Comparison of ENCODE assay signal across 27 cellular contexts in the genomic region with DNA sequence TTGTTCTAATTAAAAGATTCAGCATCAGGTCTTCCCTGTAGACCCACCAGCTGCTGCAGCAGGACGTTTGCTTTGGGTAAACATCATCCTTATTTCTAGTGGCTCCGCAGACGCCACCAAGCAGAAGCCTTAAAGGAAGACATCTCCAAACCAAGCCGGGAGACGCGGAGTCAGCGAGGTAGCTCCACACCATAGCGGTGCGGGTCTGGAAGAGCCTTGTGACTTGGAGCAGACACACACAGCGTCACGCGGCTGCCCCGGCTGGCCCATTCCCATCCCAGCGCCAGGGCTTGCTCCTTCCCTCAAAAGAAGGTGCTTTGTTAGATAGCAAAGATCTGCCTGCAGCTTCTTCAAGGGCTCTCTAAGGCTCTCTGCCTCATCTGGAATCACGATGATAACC.
"Had no signal": no experiment of that assay in that cellular context is flagged by ENCODE, and none has a peak within 500 bp of the region (broad histone marks: within the 10 kb centered on the region; RNA-seq: fewer than 3 reads in every experiment).

No MANE protein-coding gene starts in this region.

- H3K9me3 ChIP-seq: ascending aorta, breast epithelium, colonic mucosa, gastrocnemius medialis had no signal

- H3K36me3 ChIP-seq: breast epithelium, cardiac muscle cell, colonic mucosa had no signal

- ATAC-seq: activated CD4-positive, alpha-beta T cell treated with anti-CD3 and anti-CD28 coated beads for 36 hours; activated CD8-positive, alpha-beta memory T cell treated with anti-CD3 and anti-CD28 coated beads, Interleukin-2, amount 10 ng/mL, durations not matched to agents 7 days and 5 days; activated CD8-positive, alpha-beta T cell treated with anti-CD3 and anti-CD28 coated beads, Interleukin-2, amount 10 ng/mL, durations not matched to agents 7 days and 5 days; activated naive CD4-positive, alpha-beta T cell treated with anti-CD3 and anti-CD28 coated beads, Interleukin-2, amount 50 U/mL, for 72 hours; activated T-cell treated with anti-CD3 and anti-CD28 coated beads, Interleukin-2, amount 50 U/mL, for 72 hours; foreskin keratinocyte; gastrocnemius medialis had no signal

- H3K4me1 Mint-ChIP-seq: activated CD4-positive, alpha-beta T cell treated with anti-CD3 and anti-CD28 coated beads for 36 hours; activated CD4-positive, alpha-beta T cell treated with anti-CD3 and anti-CD28 coated beads, Interleukin-2, amount 10 ng/mL, durations not matched to agents 24 days and 14 days; activated CD8-positive, alpha-beta memory T cell treated with anti-CD3 and anti-CD28 coated beads, Interleukin-2, amount 10 ng/mL, durations not matched to agents 7 days and 5 days; activated naive CD4-positive, alpha-beta T cell treated with anti-CD3 and anti-CD28 coated beads, Interleukin-2, amount 10 ng/mL, durations not matched to agents 7 days and 5 days; activated naive CD8-positive, alpha-beta T cell treated with anti-CD3 and anti-CD28 coated beads, Interleukin-2, amount 10 ng/mL, durations not matched to agents 7 days and 5 days had no signal

- H3K4me1 ChIP-seq: ascending aorta, breast epithelium, colonic mucosa, foreskin keratinocyte, gastrocnemius medialis had no signal

- DNase-seq: activated CD4-positive, alpha-beta memory T cell treated with anti-CD3 and anti-CD28 coated beads for 36 hours; activated CD4-positive, alpha-beta T cell treated with anti-CD3 and anti-CD28 coated beads for 36 hours; activated CD4-positive, alpha-beta T cell treated with anti-CD3 and anti-CD28 coated beads, Interleukin-2, amount 10 ng/mL, durations not matched to agents 24 days and 14 days; activated CD4-positive, CD25-positive, alpha-beta regulatory T cell; activated CD4-positive, CD25-positive, alpha-beta regulatory T cell treated with anti-CD3 and anti-CD28 coated beads, Interleukin-2, amount 50 U/mL, for 72 hours; activated CD8-positive, alpha-beta memory T cell treated with anti-CD3 and anti-CD28 coated beads, Interleukin-2, amount 10 ng/mL, durations not matched to agents 7 days and 5 days; activated CD8-positive, alpha-beta memory T cell treated with anti-CD3 and anti-CD28 coated beads, Interleukin-2, amount 50 U/mL, for 4 hours; activated CD8-positive, alpha-beta T cell treated with anti-CD3 and anti-CD28 coated beads, Interleukin-2, amount 10 ng/mL, durations not matched to agents 7 days and 5 days; activated gamma-delta T cell; activated naive CD4-positive, alpha-beta T cell; activated naive CD4-positive, alpha-beta T cell treated with anti-CD3 and anti-CD28 coated beads, Interleukin-2, amount 10 ng/mL, durations not matched to agents 7 days and 5 days; activated naive CD8-positive, alpha-beta T cell treated with anti-CD3 and anti-CD28 coated beads, Interleukin-2, amount 10 ng/mL, durations not matched to agents 7 days and 5 days; activated T-cell treated with anti-CD3 and anti-CD28 coated beads, Interleukin-2, amount 50 U/mL, for 1 hour; activated T-cell treated with anti-CD3 and anti-CD28 coated beads, Interleukin-2, amount 50 U/mL, for 72 hours; central memory CD4-positive, alpha-beta T cell; cerebellar nuclear complex; colonic mucosa; effector CD8-positive, alpha-beta T cell; foreskin keratinocyte; gastrocnemius medialis; T-helper 2 cell had no signal

- H3K9me3 Mint-ChIP-seq: activated CD4-positive, alpha-beta T cell treated with anti-CD3 and anti-CD28 coated beads, Interleukin-2, amount 10 ng/mL, durations not matched to agents 24 days and 14 days had no signal

- H3K4me3 Mint-ChIP-seq: activated CD4-positive, alpha-beta memory T cell treated with anti-CD3 and anti-CD28 coated beads for 36 hours; activated CD4-positive, alpha-beta T cell treated with anti-CD3 and anti-CD28 coated beads for 36 hours; activated CD4-positive, alpha-beta T cell treated with anti-CD3 and anti-CD28 coated beads, Interleukin-2, amount 10 ng/mL, durations not matched to agents 24 days and 14 days; activated CD8-positive, alpha-beta memory T cell treated with anti-CD3 and anti-CD28 coated beads, Interleukin-2, amount 10 ng/mL, durations not matched to agents 7 days and 5 days; activated CD8-positive, alpha-beta T cell treated with anti-CD3 and anti-CD28 coated beads, Interleukin-2, amount 10 ng/mL, durations not matched to agents 7 days and 5 days; activated naive CD4-positive, alpha-beta T cell treated with anti-CD3 and anti-CD28 coated beads, Interleukin-2, amount 10 ng/mL, durations not matched to agents 7 days and 5 days; activated naive CD8-positive, alpha-beta T cell treated with anti-CD3 and anti-CD28 coated beads, Interleukin-2, amount 10 ng/mL, durations not matched to agents 7 days and 5 days; activated T-cell treated with anti-CD3 and anti-CD28 coated beads, Interleukin-2, amount 50 U/mL, for 72 hours; brain had no signal

- H3K4me3 ChIP-seq: ascending aorta, breast epithelium, cardiac muscle cell, colonic mucosa, esophagus muscularis mucosa, gastrocnemius medialis had no signal

- H3K27ac Mint-ChIP-seq: activated CD4-positive, alpha-beta memory T cell treated with anti-CD3 and anti-CD28 coated beads for 36 hours; activated CD4-positive, alpha-beta T cell treated with anti-CD3 and anti-CD28 coated beads for 36 hours; activated CD4-positive, alpha-beta T cell treated with anti-CD3 and anti-CD28 coated beads, Interleukin-2, amount 10 ng/mL, durations not matched to agents 24 days and 14 days; activated CD8-positive, alpha-beta memory T cell treated with anti-CD3 and anti-CD28 coated beads, Interleukin-2, amount 10 ng/mL, durations not matched to agents 7 days and 5 days; activated CD8-positive, alpha-beta T cell treated with anti-CD3 and anti-CD28 coated beads, Interleukin-2, amount 10 ng/mL, durations not matched to agents 7 days and 5 days; activated naive CD4-positive, alpha-beta T cell treated with anti-CD3 and anti-CD28 coated beads, Interleukin-2, amount 10 ng/mL, durations not matched to agents 7 days and 5 days; activated naive CD4-positive, alpha-beta T cell treated with anti-CD3 and anti-CD28 coated beads, Interleukin-2, amount 50 U/mL, for 72 hours; activated naive CD8-positive, alpha-beta T cell treated with anti-CD3 and anti-CD28 coated beads, Interleukin-2, amount 10 ng/mL, durations not matched to agents 7 days and 5 days; activated T-cell treated with anti-CD3 and anti-CD28 coated beads, Interleukin-2, amount 50 U/mL, for 72 hours; brain had no signal

- H3K27ac ChIP-seq: ascending aorta, breast epithelium, cardiac muscle cell, colonic mucosa, esophagus muscularis mucosa, foreskin keratinocyte, gastrocnemius medialis had no signal

- H3K27me3 ChIP-seq: ascending aorta, breast epithelium, cardiac muscle cell, colonic mucosa, esophagus muscularis mucosa, foreskin keratinocyte, gastrocnemius medialis had no signal

- H3K27me3 Mint-ChIP-seq: activated CD4-positive, alpha-beta T cell treated with anti-CD3 and anti-CD28 coated beads, Interleukin-2, amount 10 ng/mL, durations not matched to agents 24 days and 14 days; activated CD8-positive, alpha-beta memory T cell treated with anti-CD3 and anti-CD28 coated beads, Interleukin-2, amount 10 ng/mL, durations not matched to agents 7 days and 5 days; activated naive CD4-positive, alpha-beta T cell treated with anti-CD3 and anti-CD28 coated beads, Interleukin-2, amount 10 ng/mL, durations not matched to agents 7 days and 5 days; activated naive CD8-positive, alpha-beta T cell treated with anti-CD3 and anti-CD28 coated beads, Interleukin-2, amount 10 ng/mL, durations not matched to agents 7 days and 5 days had no signal

- H3K36me3 Mint-ChIP-seq: activated CD4-positive, alpha-beta memory T cell treated with anti-CD3 and anti-CD28 coated beads for 36 hours; activated CD8-positive, alpha-beta memory T cell treated with anti-CD3 and anti-CD28 coated beads, Interleukin-2, amount 10 ng/mL, durations not matched to agents 7 days and 5 days; activated naive CD4-positive, alpha-beta T cell treated with anti-CD3 and anti-CD28 coated beads, Interleukin-2, amount 10 ng/mL, durations not matched to agents 7 days and 5 days; activated naive CD8-positive, alpha-beta T cell treated with anti-CD3 and anti-CD28 coated beads, Interleukin-2, amount 10 ng/mL, durations not matched to agents 7 days and 5 days had no signal
